Comparison of ENCODE assay signal across 24 cellular contexts in genomic region chr3:52403955-52404354, GRCh38. TPM values are rescaled to one million over a fixed set of nuclear protein-coding genes. Genes with fewer than 3 reads are reported as not detected.
A peak's percentile ranks its signal among the peaks of the same experiment; 100 is the strongest.
DNase-seq lines count a peak whose midpoint lies in the region; ATAC-seq and TF ChIP-seq lines count a peak whose summit lies in the region.
"Had no signal": no experiment of that assay in that cellular context is flagged by ENCODE, and none has a peak within 500 bp of the region (broad histone marks: within the 10 kb centered on the region; RNA-seq: fewer than 3 reads in every experiment).

No MANE protein-coding gene starts in this region.

- no peaks in the 10 kb centered on the region for H3K9me3 Mint-ChIP-seq in neural crest cell
- H3K9me3 Mint-ChIP-seq: activated CD8-positive, alpha-beta T cell treated with anti-CD3 and anti-CD28 coated beads for 36 hours; activated naive CD8-positive, alpha-beta T cell treated with anti-CD3 and anti-CD28 coated beads, Interleukin-2, amount 50 U/mL, for 24 hours had no signal

- H3K4me1 Mint-ChIP-seq in neural crest cell: peaks cover 10% of the 10 kb centered on the region

- peak overlapping the region; percentile 65 for H3K4me3 Mint-ChIP-seq in neural crest cell
- H3K4me3 Mint-ChIP-seq: activated CD8-positive, alpha-beta T cell treated with anti-CD3 and anti-CD28 coated beads for 36 hours; activated naive CD8-positive, alpha-beta T cell treated with anti-CD3 and anti-CD28 coated beads, Interleukin-2, amount 50 U/mL, for 24 hours; T-helper 17 cell had no signal

- no peak overlapping the region for H3K27ac Mint-ChIP-seq in neural crest cell (ENCODE audit: unreplicated experiment)
- H3K27ac Mint-ChIP-seq: activated CD8-positive, alpha-beta T cell treated with anti-CD3 and anti-CD28 coated beads for 36 hours; activated naive CD8-positive, alpha-beta T cell treated with anti-CD3 and anti-CD28 coated beads, Interleukin-2, amount 50 U/mL, for 24 hours; T-helper 17 cell had no signal

- H3K27ac ChIP-seq in foreskin keratinocyte (peak overlapping the region; percentile 42), upper lobe of right lung (no peak overlapping the region)
- H3K27ac ChIP-seq in effector memory CD4-positive, alpha-beta T cell (ENCODE audit: insufficient read depth, low read length, poor library complexity, severe bottlenecking): no peak overlapping the region
- H3K27ac ChIP-seq: A549, body of pancreas, epithelial cell of prostate, transverse colon had no signal

- H3K4me1 ChIP-seq in foreskin keratinocyte: peaks cover 33% of the 10 kb centered on the region
- H3K4me1 ChIP-seq in upper lobe of right lung: peaks cover 13% of the 10 kb centered on the region
- H3K4me1 ChIP-seq in effector memory CD4-positive, alpha-beta T cell (ENCODE audit: control insufficient read depth, insufficient read depth, low read length, poor library complexity, severe bottlenecking): peaks cover under 1% of the 10 kb centered on the region

- TF ChIP-seq CTCF in foreskin keratinocyte (conservative IDR thresholded peaks at IDR 0.05) (no peak), neural crest cell (conservative IDR thresholded peaks at IDR 0.05) (no peak), upper lobe of right lung (IDR thresholded peaks at IDR 0.05) (no peak)

- no peak for ATAC-seq in Right ventricle myocardium inferior
- ATAC-seq in left cardiac atrium: no peak
- ATAC-seq in foreskin keratinocyte: no peak
- no peak for ATAC-seq in upper lobe of right lung
- no peak for ATAC-seq in HG03469 (IDR thresholded peaks at IDR 0.05; ENCODE audit: unreplicated experiment)
- ATAC-seq: A549; activated CD8-positive, alpha-beta T cell treated with anti-CD3 and anti-CD28 coated beads for 36 hours; activated naive CD8-positive, alpha-beta T cell treated with anti-CD3 and anti-CD28 coated beads, Interleukin-2, amount 50 U/mL, for 24 hours; body of pancreas; T-helper 17 cell had no signal

- H3K9me3 ChIP-seq in upper lobe of right lung: no peaks in the 10 kb centered on the region
- no peaks in the 10 kb centered on the region for H3K9me3 ChIP-seq in effector memory CD4-positive, alpha-beta T cell (ENCODE audit: control insufficient read depth, low read length)
- H3K9me3 ChIP-seq: A549, body of pancreas, transverse colon had no signal

- no peak overlapping the region for H3K4me3 ChIP-seq in upper lobe of right lung
- no peak overlapping the region for H3K4me3 ChIP-seq in effector memory CD4-positive, alpha-beta T cell (ENCODE audit: insufficient read depth, low read depth, low read length, poor library complexity, severe bottlenecking)
- H3K4me3 ChIP-seq: A549, body of pancreas, smooth muscle cell, transverse colon had no signal

- H3K27me3 Mint-ChIP-seq in neural crest cell (ENCODE audit: low read depth): no peaks in the 10 kb centered on the region
- H3K27me3 Mint-ChIP-seq: activated CD8-positive, alpha-beta T cell treated with anti-CD3 and anti-CD28 coated beads for 36 hours; activated naive CD8-positive, alpha-beta T cell treated with anti-CD3 and anti-CD28 coated beads, Interleukin-2, amount 50 U/mL, for 24 hours; T-helper 17 cell had no signal

- intact Hi-C loops in Right ventricle myocardium inferior (cut with DNase I): loop anchor here (10.0 kb wide), 1 partner anchor 429 kb away; the partner anchor contains the start of genes ABHD14A and ABHD14B
- intact Hi-C loops in left cardiac atrium (cut with DNase I): no loop called here
- intact Hi-C loops in upper lobe of right lung (cut with DNase I): no loop called here

- peaks cover 7% of the 10 kb centered on the region for H3K36me3 Mint-ChIP-seq in neural crest cell (ENCODE audit: low read depth)

- DNase-seq in Right ventricle myocardium inferior (ENCODE audit: missing footprints): peak; percentile 27
- DNase-seq in left cardiac atrium: no peak
- no peak for DNase-seq in foreskin keratinocyte
- no peak for DNase-seq in neural crest cell (ENCODE audit: low read depth, low spot score)
- peak; percentile 61 for DNase-seq in upper lobe of right lung
- DNase-seq in NCI-H748 (lab: John Stamatoyannopoulos, UW; ENCODE audit: unreplicated experiment): no peak
- DNase-seq in effector memory CD4-positive, alpha-beta T cell: no peak
- DNase-seq: activated CD4-positive, alpha-beta T cell treated with anti-CD3 and anti-CD28 coated beads for 1 hour; activated CD8-positive, alpha-beta T cell treated with anti-CD3 and anti-CD28 coated beads for 36 hours; activated naive CD8-positive, alpha-beta T cell treated with anti-CD3 and anti-CD28 coated beads, Interleukin-2, amount 50 U/mL, for 24 hours; DMS53; glutamatergic neuron; kidney glomerular epithelial cell; NCI-H1930; NCI-H526; nucleus accumbens; transverse colon had no signal

- H3K36me3 ChIP-seq in upper lobe of right lung: peaks cover 80% of the 10 kb centered on the region
- peaks cover 78% of the 10 kb centered on the region for H3K36me3 ChIP-seq in effector memory CD4-positive, alpha-beta T cell (ENCODE audit: control insufficient read depth, insufficient read depth, low read length)

- H3K27me3 ChIP-seq in foreskin keratinocyte (no peaks in the 10 kb centered on the region), upper lobe of right lung (no peaks in the 10 kb centered on the region)
- no peaks in the 10 kb centered on the region for H3K27me3 ChIP-seq in effector memory CD4-positive, alpha-beta T cell (replicated peaks; ENCODE audit: control insufficient read depth, insufficient read depth, low read length, poor library complexity, severe bottlenecking)
- H3K27me3 ChIP-seq: body of pancreas, transverse colon had no signal

RNA-seq across cellular contexts. Expression of gene BAP1, which starts 5.9 kb away (rescaled TPM):
- total RNA-seq in Right ventricle myocardium inferior (53.3 TPM), left cardiac atrium (10 to 100 TPM; 52.6 to 62.4 TPM), foreskin keratinocyte (126 and 128 TPM in 2 replicates), neural crest cell (123 and 125 TPM in 2 replicates), upper lobe of right lung (71.4 TPM)
- 111 and 114 TPM in 2 replicates for polyA plus RNA-seq in foreskin keratinocyte

RNA-seq across cellular contexts. Expression of gene PHF7, which starts 6.5 kb away (rescaled TPM):
- total RNA-seq in Right ventricle myocardium inferior (13.7 TPM), left cardiac atrium (10 to 100 TPM; 13.1 to 16.0 TPM), foreskin keratinocyte (8.2 and 8.6 TPM in 2 replicates), neural crest cell (8.5 and 9.9 TPM in 2 replicates), upper lobe of right lung (6.8 TPM)
- 4.9 and 5.6 TPM in 2 replicates for polyA plus RNA-seq in foreskin keratinocyte

RNA-seq across cellular contexts. Expression of gene SEMA3G, which starts 40.9 kb away (rescaled TPM):
- total RNA-seq in Right ventricle myocardium inferior: 12.3 TPM
- total RNA-seq in left cardiac atrium: 10 to 100 TPM; 13.7 to 19.9 TPM
- 0.10 and 0.21 TPM in 2 replicates for total RNA-seq in foreskin keratinocyte
- polyA plus RNA-seq in foreskin keratinocyte: 0.06 and 0.11 TPM in 2 replicates
- 4.1 and 5.2 TPM in 2 replicates for total RNA-seq in neural crest cell
- 27.6 TPM for total RNA-seq in upper lobe of right lung
- total RNA-seq: activated CD8-positive, alpha-beta T cell treated with anti-CD3 and anti-CD28 coated beads for 36 hours had no signal

RNA-seq across cellular contexts. Expression of gene TNNC1, which starts 49.9 kb away (rescaled TPM):
- 9,051 TPM for total RNA-seq in Right ventricle myocardium inferior
- 1,000 to 10,000 TPM; 2,841 to 3,233 TPM for total RNA-seq in left cardiac atrium
- not detected in 2 replicates for total RNA-seq in foreskin keratinocyte
- polyA plus RNA-seq in foreskin keratinocyte: 0.19 TPM in 2 replicates
- total RNA-seq in neural crest cell: 0.45 TPM in 1 of 2 replicates, not detected in the other
- total RNA-seq in upper lobe of right lung: 88.9 TPM
- total RNA-seq: lung microvascular endothelial cell had no signal

RNA-seq across cellular contexts. Expression of gene NISCH, which starts 51.4 kb away (rescaled TPM):
- total RNA-seq in Right ventricle myocardium inferior (45.6 TPM), left cardiac atrium (10 to 100 TPM; 45.9 to 49.0 TPM), foreskin keratinocyte (40.3 and 52.9 TPM in 2 replicates), neural crest cell (161 and 166 TPM in 2 replicates), upper lobe of right lung (94.6 TPM)
- polyA plus RNA-seq in foreskin keratinocyte: 20.9 and 23.9 TPM in 2 replicates

Comparison
In these comparisons a context has a peak if more than half of its experiments do, and no peak if none do; other contexts are left out.
1. DNase-seq: peak in Right ventricle myocardium inferior (single experiment) and upper lobe of right lung (single experiment); none in left cardiac atrium (single experiment), foreskin keratinocyte (0 of 2), neural crest cell (single experiment), NCI-H748 (single experiment) and effector memory CD4-positive, alpha-beta T cell (0 of 3).